Comparison of ENCODE assay signal across 8 cellular contexts in the genomic region with DNA sequence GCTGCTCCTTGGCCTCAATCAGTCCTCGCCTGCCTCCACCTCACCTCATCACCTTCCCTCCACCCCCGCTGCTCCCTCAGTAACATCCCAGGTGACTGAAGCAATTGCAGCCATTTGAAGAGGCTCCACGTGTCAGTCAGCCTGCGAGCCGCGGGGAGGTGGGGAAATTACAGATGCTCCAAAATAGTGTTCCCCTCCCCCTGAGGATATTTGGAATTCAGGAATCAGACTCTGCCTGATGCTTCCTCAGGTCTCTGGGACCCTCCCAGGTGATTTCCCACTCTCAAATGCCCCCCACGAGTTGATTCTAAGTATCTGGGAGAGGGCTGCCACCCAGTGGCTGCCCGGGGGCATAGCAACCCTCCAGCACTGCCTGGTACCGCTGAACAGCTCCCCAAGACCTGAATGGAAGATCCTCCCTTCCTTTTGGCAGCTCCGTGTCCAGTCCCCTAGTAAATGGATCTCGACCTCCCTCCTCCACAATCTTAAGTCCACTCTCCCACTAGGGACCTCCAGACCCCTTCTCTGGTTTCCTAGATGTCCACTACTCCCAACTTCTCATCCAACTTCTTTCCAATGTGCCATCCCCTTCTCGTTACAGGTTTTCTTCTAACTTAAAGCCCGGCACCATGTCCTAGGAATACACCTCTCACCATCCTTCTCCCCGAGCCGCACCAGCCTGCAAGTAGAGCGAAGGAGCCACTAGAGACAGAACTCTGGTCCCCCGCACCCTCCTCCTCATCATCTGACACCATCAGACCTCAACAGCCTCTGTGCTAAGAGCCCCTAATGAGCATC. TPM values are rescaled to one million over a fixed set of nuclear protein-coding genes. Genes with fewer than 3 reads are reported as not detected.
DNase-seq lines count a peak whose midpoint lies in the region; ATAC-seq, FAIRE-seq and TF ChIP-seq lines count a peak whose summit lies in the region.

No MANE protein-coding gene starts in this region.

- CTCF ChIA-PET in HepG2 (lab: Yijun Ruan, JAX; ENCODE audit: low intra/inter-chr PET ratio, low total read pairs), result interaction anchor here (0.6 to 4.7 kb wide), 5 partner anchors 17 to 1171 kb away, joined by 3 to 65 read pairs (median 3); no protein-coding TSS in a partner anchor

- peak; percentile 91 for TF ChIP-seq CTCF in HepG2 (CRISPR knock-in tag; IDR thresholded peaks at IDR 0.05)

- H3K9ac ChIP-seq in HepG2 (ENCODE audit: insufficient read depth, low read depth, low read length), result no peak overlapping the region

- peak overlapping the region; percentile 64 for H3K4me2 ChIP-seq in HepG2 (ENCODE audit: low read depth, low read length)

- no peaks in the 10 kb centered on the region for H4K20me1 ChIP-seq in HepG2 (ENCODE audit: insufficient read depth, low read length)

- 6% methylated on average over 16 of the region's 17 CpGs for WGBS in HepG2 (ENCODE audit: low lambda C conversion rate)

- POLR2A ChIA-PET in HepG2 (lab: Yijun Ruan, JAX), result interaction anchor here (0.8 kb wide), 1 partner anchor 88 kb away, joined by 3 read pairs; no protein-coding TSS in a partner anchor

- no peak overlapping the region for H2AFZ ChIP-seq in HepG2 (ENCODE audit: low read length)

- peak; percentile 39 to 44 for ATAC-seq in activated CD4-positive, CD25-positive, alpha-beta regulatory T cell treated with anti-CD3 and anti-CD28 coated beads, Interleukin-2, amount 50 U/mL, for 24 hours
- ATAC-seq in HepG2, result peak; percentile 61
- ATAC-seq in GM18519 (IDR thresholded peaks at IDR 0.05; ENCODE audit: low FRiP score, unreplicated experiment), result no peak

- TF ChIP-seq RAD21 in HepG2 (CRISPR knock-in tag; IDR thresholded peaks at IDR 0.05), result peak; percentile 86

- TF ChIP-seq EP300 in HepG2 (IDR thresholded peaks at IDR 0.05; ENCODE audit: low read depth in 2 of 2, low read length in 2 of 2) (no peak), HepG2 (CRISPR knock-in tag; IDR thresholded peaks at IDR 0.05; ENCODE audit: borderline replicate concordance) (no peak)

- DNase-seq in NCI-H345 (lab: John Stamatoyannopoulos, UW) (peak; percentile 4), NCI-H345 treated with DMSO at 0.1 percent for 48 hours (lab: John Stamatoyannopoulos, UW; ENCODE audit: unreplicated experiment) (no peak), NCI-H1694 (lab: John Stamatoyannopoulos, UW) (peak; percentile 32), cerebellum (ENCODE audit: low spot score) (peak; percentile 85), HepG2 (ENCODE audit: low spot score) (peak; percentile 30)
- peak in 2 of 3 donors; percentile 27 to 48 for DNase-seq in stimulated activated CD4-positive, alpha-beta T cell treated with anti-CD3 and anti-CD28 coated beads, TNF-alpha, amount 100 ng/mL, for 48 hours (ENCODE audit: low read depth in 3 of 3)

- no peaks in the 10 kb centered on the region for H3K9me3 ChIP-seq in HepG2 (ENCODE audit: low read length)

- in situ Hi-C loops in HepG2 (cut with HindIII; ENCODE audit: extremely low pct_ligation_motif_present, low pct_unique_long_range_greater_than_20kb), result loop anchor here (5.0 to 10.0 kb wide), 2 partner anchors 84 to 191 kb away; a partner anchor contains a TSS

- peak; percentile 57 for FAIRE-seq in HepG2 (lab: Jason Lieb, UNC)

- H3K79me2 ChIP-seq in HepG2 (ENCODE audit: insufficient read depth, low read length), result no peaks in the 10 kb centered on the region

- no TSS peak for BruUV-seq in HepG2 (replicated peaks; lab: Mats Ljungman, UMichigan)

- H3K27me3 ChIP-seq in HepG2 (ENCODE audit: control insufficient read depth in 1 of 2, insufficient read depth in 2 of 2, low read length in 2 of 2), result peaks cover 9 to 59% of the 10 kb centered on the region in 2 experiments; a peak in 4 of 5 replicates

- TF ChIP-seq POLR2A in HepG2 (IDR thresholded peaks at IDR 0.05; ENCODE audit: insufficient read depth in 1 of 2, low read depth in 2 of 2, low read length in 2 of 2), result no peak

- peaks cover 34% of the 10 kb centered on the region for H3K4me1 ChIP-seq in HepG2 (ENCODE audit: insufficient read depth, low read length)

- no peak overlapping the region for H3K27ac ChIP-seq in HepG2 (ENCODE audit: extremely low read length, insufficient read depth, low read length)

- H3K4me3 ChIP-seq in HepG2 (replicated peaks in 1 of 3; ENCODE audit: insufficient read depth in 1 of 3, low read depth in 2 of 3, low read length in 3 of 3), result peak overlapping the region in 1 of 3 experiments; percentile 46; a peak in 2 of 6 replicates

- H3K36me3 ChIP-seq in HepG2 (replicated peaks in 1 of 2; ENCODE audit: control insufficient read depth in 1 of 2, insufficient read depth in 2 of 2, low read length in 2 of 2), result no peaks in the 10 kb centered on the region

- intact Hi-C loops in HepG2 (cut with micrococcal nuclease; ENCODE audit: unreplicated experiment), result loop anchor here (1.0 to 2.0 kb wide), 3 partner anchors 17 to 89 kb away; no protein-coding TSS in a partner anchor

RNA-seq across cellular contexts. Expression of a gene that starts 1.4 kb away (rescaled TPM):
- total RNA-seq in cerebellum (20.5 TPM), HepG2 (2016; rRNA removed; fragmentation: Illumina TruSeq; extraction: Trizol) (0.24 and 0.44 TPM in 2 replicates)
- 0.26 and 0.30 TPM in 2 replicates for total RNA-seq in HepG2 (2016; cell fraction: cytosol; rRNA removed; fragmentation: Illumina TruSeq; extraction: Trizol; ENCODE audit: low read depth)
- 0.19 and 1.1 TPM in 2 replicates for total RNA-seq in HepG2 (2016; cell fraction: insoluble cytoplasmic fraction; rRNA removed; fragmentation: Illumina TruSeq; extraction: Trizol)
- total RNA-seq in HepG2 (2016; cell fraction: membrane; rRNA removed; fragmentation: Illumina TruSeq; extraction: Trizol), result 0.49 and 0.52 TPM in 2 replicates
- total RNA-seq in HepG2 (2016; cell fraction: nucleus; rRNA removed; fragmentation: Illumina TruSeq; extraction: Trizol), result 0.47 and 0.75 TPM in 2 replicates
- 1.3 and 1.5 TPM in 2 replicates for polyA plus RNA-seq in HepG2 (2011; rRNA removed)
- polyA plus RNA-seq in HepG2 (2011; cell fraction: cytosol; rRNA removed), result 0.85 and 0.98 TPM in 2 replicates
- 2.6 and 3.1 TPM in 2 replicates for polyA plus RNA-seq in HepG2 (2011; cell fraction: nucleus; rRNA removed)
- polyA plus RNA-seq in HepG2 (2012), result 0.56 and 0.67 TPM in 2 replicates
- polyA plus RNA-seq in HepG2 (2016; cell fraction: cytosol; fragmentation: Illumina TruSeq; extraction: Trizol; ENCODE audit: low read depth), result 0.34 and 0.51 TPM in 2 replicates
- 0.59 and 0.66 TPM in 2 replicates for polyA plus RNA-seq in HepG2 (2016; cell fraction: insoluble cytoplasmic fraction; fragmentation: Illumina TruSeq; extraction: Trizol; ENCODE audit: low read depth)
- 0.59 and 0.63 TPM in 2 replicates for polyA plus RNA-seq in HepG2 (2016; cell fraction: membrane; fragmentation: Illumina TruSeq; extraction: Trizol; ENCODE audit: low read depth)
- 2.9 and 3.2 TPM in 2 replicates for polyA plus RNA-seq in HepG2 (2016; cell fraction: nucleus; fragmentation: Illumina TruSeq; extraction: Trizol; ENCODE audit: insufficient read depth, low read depth)
- 2.0 and 12.2 TPM in 2 replicates for polyA minus RNA-seq in HepG2 (2011; rRNA and poly(A)+ RNA removed; ENCODE audit: low replicate concordance)
- 0.40 and 0.88 TPM in 2 replicates for polyA minus RNA-seq in HepG2 (2011; cell fraction: cytosol; rRNA and poly(A)+ RNA removed)
- 0.87 and 1.3 TPM in 2 replicates for polyA minus RNA-seq in HepG2 (2011; cell fraction: nucleus; rRNA and poly(A)+ RNA removed)

RNA-seq across cellular contexts. Expression of a gene that starts 29.1 kb away (rescaled TPM):
- total RNA-seq in cerebellum (61.9 TPM), HepG2 (2016; rRNA removed; fragmentation: Illumina TruSeq; extraction: Trizol) (54.6 and 64.9 TPM in 2 replicates)
- 18.3 and 19.3 TPM in 2 replicates for total RNA-seq in HepG2 (2016; cell fraction: cytosol; rRNA removed; fragmentation: Illumina TruSeq; extraction: Trizol; ENCODE audit: low read depth)
- 53.8 and 56.6 TPM in 2 replicates for total RNA-seq in HepG2 (2016; cell fraction: insoluble cytoplasmic fraction; rRNA removed; fragmentation: Illumina TruSeq; extraction: Trizol)
- 51.5 and 52.7 TPM in 2 replicates for total RNA-seq in HepG2 (2016; cell fraction: membrane; rRNA removed; fragmentation: Illumina TruSeq; extraction: Trizol)
- total RNA-seq in HepG2 (2016; cell fraction: nucleus; rRNA removed; fragmentation: Illumina TruSeq; extraction: Trizol), result 46.9 and 61.3 TPM in 2 replicates
- polyA plus RNA-seq in HepG2 (2011; rRNA removed), result 51.7 and 55.5 TPM in 2 replicates
- 35.2 and 38.4 TPM in 2 replicates for polyA plus RNA-seq in HepG2 (2011; cell fraction: cytosol; rRNA removed)
- polyA plus RNA-seq in HepG2 (2011; cell fraction: nucleus; rRNA removed), result 69.3 and 71.6 TPM in 2 replicates
- polyA plus RNA-seq in HepG2 (2012), result 35.8 and 43.5 TPM in 2 replicates
- 12.2 and 14.5 TPM in 2 replicates for polyA plus RNA-seq in HepG2 (2016; cell fraction: cytosol; fragmentation: Illumina TruSeq; extraction: Trizol; ENCODE audit: low read depth)
- polyA plus RNA-seq in HepG2 (2016; cell fraction: insoluble cytoplasmic fraction; fragmentation: Illumina TruSeq; extraction: Trizol; ENCODE audit: low read depth), result 51.0 and 65.3 TPM in 2 replicates
- 41.4 and 44.8 TPM in 2 replicates for polyA plus RNA-seq in HepG2 (2016; cell fraction: membrane; fragmentation: Illumina TruSeq; extraction: Trizol; ENCODE audit: low read depth)
- 82.4 and 96.0 TPM in 2 replicates for polyA plus RNA-seq in HepG2 (2016; cell fraction: nucleus; fragmentation: Illumina TruSeq; extraction: Trizol; ENCODE audit: insufficient read depth, low read depth)
- 82.5 and 134 TPM in 2 replicates for polyA minus RNA-seq in HepG2 (2011; rRNA and poly(A)+ RNA removed; ENCODE audit: low replicate concordance)
- 41.4 and 46.1 TPM in 2 replicates for polyA minus RNA-seq in HepG2 (2011; cell fraction: cytosol; rRNA and poly(A)+ RNA removed)
- polyA minus RNA-seq in HepG2 (2011; cell fraction: nucleus; rRNA and poly(A)+ RNA removed), result 68.1 and 69.0 TPM in 2 replicates

RNA-seq across cellular contexts. Expression of a gene that starts 30.7 kb away (rescaled TPM):
- 38.3 TPM for total RNA-seq in cerebellum
- 57.9 and 95.5 TPM in 2 replicates for total RNA-seq in HepG2 (2016; rRNA removed; fragmentation: Illumina TruSeq; extraction: Trizol)
- total RNA-seq in HepG2 (2016; cell fraction: cytosol; rRNA removed; fragmentation: Illumina TruSeq; extraction: Trizol; ENCODE audit: low read depth), result 19.2 and 25.1 TPM in 2 replicates
- 56.8 and 91.5 TPM in 2 replicates for total RNA-seq in HepG2 (2016; cell fraction: insoluble cytoplasmic fraction; rRNA removed; fragmentation: Illumina TruSeq; extraction: Trizol)
- 22.2 and 24.7 TPM in 2 replicates for total RNA-seq in HepG2 (2016; cell fraction: membrane; rRNA removed; fragmentation: Illumina TruSeq; extraction: Trizol)
- 29.8 and 36.8 TPM in 2 replicates for total RNA-seq in HepG2 (2016; cell fraction: nucleus; rRNA removed; fragmentation: Illumina TruSeq; extraction: Trizol)
- polyA plus RNA-seq in HepG2 (2011; rRNA removed), result 14.0 and 16.7 TPM in 2 replicates
- polyA plus RNA-seq in HepG2 (2011; cell fraction: cytosol; rRNA removed), result 11.8 and 12.2 TPM in 2 replicates
- 15.3 and 17.4 TPM in 2 replicates for polyA plus RNA-seq in HepG2 (2011; cell fraction: nucleus; rRNA removed)
- 13.0 and 24.8 TPM in 2 replicates for polyA plus RNA-seq in HepG2 (2012)
- polyA plus RNA-seq in HepG2 (2016; cell fraction: cytosol; fragmentation: Illumina TruSeq; extraction: Trizol; ENCODE audit: low read depth), result 3.3 and 3.8 TPM in 2 replicates
- polyA plus RNA-seq in HepG2 (2016; cell fraction: insoluble cytoplasmic fraction; fragmentation: Illumina TruSeq; extraction: Trizol; ENCODE audit: low read depth), result 55.6 and 59.8 TPM in 2 replicates
- polyA plus RNA-seq in HepG2 (2016; cell fraction: membrane; fragmentation: Illumina TruSeq; extraction: Trizol; ENCODE audit: low read depth), result 8.3 and 9.6 TPM in 2 replicates
- polyA plus RNA-seq in HepG2 (2016; cell fraction: nucleus; fragmentation: Illumina TruSeq; extraction: Trizol; ENCODE audit: insufficient read depth, low read depth), result 35.4 and 37.2 TPM in 2 replicates
- 65.5 and 353 TPM in 2 replicates for polyA minus RNA-seq in HepG2 (2011; rRNA and poly(A)+ RNA removed; ENCODE audit: low replicate concordance)
- 20.2 and 21.7 TPM in 2 replicates for polyA minus RNA-seq in HepG2 (2011; cell fraction: cytosol; rRNA and poly(A)+ RNA removed)
- 17.5 and 21.2 TPM in 2 replicates for polyA minus RNA-seq in HepG2 (2011; cell fraction: nucleus; rRNA and poly(A)+ RNA removed)

RNA-seq across cellular contexts. Expression of a gene that starts 47.8 kb away (rescaled TPM):
- total RNA-seq in cerebellum (1.7 TPM), HepG2 (2016; rRNA removed; fragmentation: Illumina TruSeq; extraction: Trizol) (30.6 and 38.1 TPM in 2 replicates)
- total RNA-seq in HepG2 (2016; cell fraction: cytosol; rRNA removed; fragmentation: Illumina TruSeq; extraction: Trizol; ENCODE audit: low read depth), result 5.3 and 5.6 TPM in 2 replicates
- 31.5 and 38.6 TPM in 2 replicates for total RNA-seq in HepG2 (2016; cell fraction: insoluble cytoplasmic fraction; rRNA removed; fragmentation: Illumina TruSeq; extraction: Trizol)
- 8.7 and 10.6 TPM in 2 replicates for total RNA-seq in HepG2 (2016; cell fraction: membrane; rRNA removed; fragmentation: Illumina TruSeq; extraction: Trizol)
- 10.8 and 11.2 TPM in 2 replicates for total RNA-seq in HepG2 (2016; cell fraction: nucleus; rRNA removed; fragmentation: Illumina TruSeq; extraction: Trizol)
- 3.7 and 7.2 TPM in 2 replicates for polyA plus RNA-seq in HepG2 (2011; rRNA removed)
- 6.2 and 10.3 TPM in 2 replicates for polyA plus RNA-seq in HepG2 (2011; cell fraction: cytosol; rRNA removed)
- 4.8 and 7.4 TPM in 2 replicates for polyA plus RNA-seq in HepG2 (2011; cell fraction: nucleus; rRNA removed)
- polyA plus RNA-seq in HepG2 (2012), result 14.9 and 15.6 TPM in 2 replicates
- polyA plus RNA-seq in HepG2 (2016; cell fraction: cytosol; fragmentation: Illumina TruSeq; extraction: Trizol; ENCODE audit: low read depth), result 4.0 and 4.8 TPM in 2 replicates
- polyA plus RNA-seq in HepG2 (2016; cell fraction: insoluble cytoplasmic fraction; fragmentation: Illumina TruSeq; extraction: Trizol; ENCODE audit: low read depth), result 25.5 and 29.7 TPM in 2 replicates
- 6.4 and 7.3 TPM in 2 replicates for polyA plus RNA-seq in HepG2 (2016; cell fraction: membrane; fragmentation: Illumina TruSeq; extraction: Trizol; ENCODE audit: low read depth)
- polyA plus RNA-seq in HepG2 (2016; cell fraction: nucleus; fragmentation: Illumina TruSeq; extraction: Trizol; ENCODE audit: insufficient read depth, low read depth), result 14.8 and 19.3 TPM in 2 replicates
- polyA minus RNA-seq in HepG2 (2011; rRNA and poly(A)+ RNA removed; ENCODE audit: low replicate concordance), result 2.2 and 5.6 TPM in 2 replicates
- polyA minus RNA-seq in HepG2 (2011; cell fraction: cytosol; rRNA and poly(A)+ RNA removed), result 2.0 and 3.5 TPM in 2 replicates
- 5.7 and 8.7 TPM in 2 replicates for polyA minus RNA-seq in HepG2 (2011; cell fraction: nucleus; rRNA and poly(A)+ RNA removed)

RNA-seq across cellular contexts. Expression of a gene that starts 56.0 kb away (rescaled TPM):
- total RNA-seq in cerebellum (15.3 TPM), HepG2 (2016; rRNA removed; fragmentation: Illumina TruSeq; extraction: Trizol) (71.6 and 82.0 TPM in 2 replicates)
- total RNA-seq in HepG2 (2016; cell fraction: cytosol; rRNA removed; fragmentation: Illumina TruSeq; extraction: Trizol; ENCODE audit: low read depth), result 62.2 and 107 TPM in 2 replicates
- total RNA-seq in HepG2 (2016; cell fraction: insoluble cytoplasmic fraction; rRNA removed; fragmentation: Illumina TruSeq; extraction: Trizol), result 70.2 and 88.8 TPM in 2 replicates
- total RNA-seq in HepG2 (2016; cell fraction: membrane; rRNA removed; fragmentation: Illumina TruSeq; extraction: Trizol), result 84.4 and 106 TPM in 2 replicates
- 18.4 and 19.5 TPM in 2 replicates for total RNA-seq in HepG2 (2016; cell fraction: nucleus; rRNA removed; fragmentation: Illumina TruSeq; extraction: Trizol)
- 53.0 and 55.0 TPM in 2 replicates for polyA plus RNA-seq in HepG2 (2011; rRNA removed)
- 64.0 and 68.8 TPM in 2 replicates for polyA plus RNA-seq in HepG2 (2011; cell fraction: cytosol; rRNA removed)
- 15.7 and 16.8 TPM in 2 replicates for polyA plus RNA-seq in HepG2 (2011; cell fraction: nucleus; rRNA removed)
- 30.1 and 33.7 TPM in 2 replicates for polyA plus RNA-seq in HepG2 (2012)
- polyA plus RNA-seq in HepG2 (2016; cell fraction: cytosol; fragmentation: Illumina TruSeq; extraction: Trizol; ENCODE audit: low read depth), result 46.3 and 86.6 TPM in 2 replicates
- 52.0 and 58.2 TPM in 2 replicates for polyA plus RNA-seq in HepG2 (2016; cell fraction: insoluble cytoplasmic fraction; fragmentation: Illumina TruSeq; extraction: Trizol; ENCODE audit: low read depth)
- 51.4 and 62.9 TPM in 2 replicates for polyA plus RNA-seq in HepG2 (2016; cell fraction: membrane; fragmentation: Illumina TruSeq; extraction: Trizol; ENCODE audit: low read depth)
- polyA plus RNA-seq in HepG2 (2016; cell fraction: nucleus; fragmentation: Illumina TruSeq; extraction: Trizol; ENCODE audit: insufficient read depth, low read depth), result 29.1 and 31.5 TPM in 2 replicates
- polyA minus RNA-seq in HepG2 (2011; rRNA and poly(A)+ RNA removed; ENCODE audit: low replicate concordance), result 27.5 and 131 TPM in 2 replicates
- 8.7 and 10.3 TPM in 2 replicates for polyA minus RNA-seq in HepG2 (2011; cell fraction: cytosol; rRNA and poly(A)+ RNA removed)
- 10.3 and 10.8 TPM in 2 replicates for polyA minus RNA-seq in HepG2 (2011; cell fraction: nucleus; rRNA and poly(A)+ RNA removed)

Comparison
In these comparisons a context has a peak if more than half of its experiments do, and no peak if none do; other contexts are left out.
1. RNA of a gene that starts 1.4 kb away (total RNA-seq): 20.5 TPM in cerebellum (single experiment); 0.19 to 1.1 TPM in HepG2; every median in the first group is over 10 times any median in the second.